22 cellular contexts compared by ENCODE assay signal in genomic region chr2:211390506-211390905, GRCh38.
DNase-seq lines count a peak whose midpoint lies in the region; ATAC-seq lines count a peak whose summit lies in the region.
"Had no signal": no experiment of that assay in that cellular context is flagged by ENCODE, and none has a peak within 500 bp of the region (broad histone marks: within the 10 kb centered on the region; RNA-seq: fewer than 3 reads in every experiment).

No MANE protein-coding gene starts in this region.

- H3K4me3 Mint-ChIP-seq in T-helper 17 cell: no peak overlapping the region
- no peak overlapping the region for H3K4me3 Mint-ChIP-seq in activated naive CD8-positive, alpha-beta T cell treated with anti-CD3 and anti-CD28 coated beads, Interleukin-2, amount 50 U/mL, for 24 hours
- H3K4me3 Mint-ChIP-seq: B cell had no signal

- H3K36me3 Mint-ChIP-seq in T-helper 17 cell (ENCODE audit: low read depth): no peaks in the 10 kb centered on the region
- H3K36me3 Mint-ChIP-seq in activated naive CD8-positive, alpha-beta T cell treated with anti-CD3 and anti-CD28 coated beads, Interleukin-2, amount 50 U/mL, for 24 hours (ENCODE audit: low read depth): no peaks in the 10 kb centered on the region

- H3K27me3 Mint-ChIP-seq in T-helper 17 cell: no peaks in the 10 kb centered on the region
- H3K27me3 Mint-ChIP-seq in activated naive CD8-positive, alpha-beta T cell treated with anti-CD3 and anti-CD28 coated beads, Interleukin-2, amount 50 U/mL, for 24 hours: no peaks in the 10 kb centered on the region
- H3K27me3 Mint-ChIP-seq: B cell had no signal

- ATAC-seq in T-helper 17 cell (no peak), HG03139 (IDR thresholded peaks at IDR 0.05; ENCODE audit: unreplicated experiment) (no peak)
- ATAC-seq in activated naive CD8-positive, alpha-beta T cell treated with anti-CD3 and anti-CD28 coated beads, Interleukin-2, amount 50 U/mL, for 24 hours: no peak
- ATAC-seq: PC-3 had no signal

- H3K9me3 ChIP-seq in T-helper 17 cell (ENCODE audit: control insufficient read depth, low read length, poor library complexity, severe bottlenecking): no peaks in the 10 kb centered on the region

- no peaks in the 10 kb centered on the region for H3K9me3 Mint-ChIP-seq in activated naive CD8-positive, alpha-beta T cell treated with anti-CD3 and anti-CD28 coated beads, Interleukin-2, amount 50 U/mL, for 24 hours

- H3K27ac Mint-ChIP-seq in T-helper 17 cell: no peak overlapping the region
- H3K27ac Mint-ChIP-seq in activated naive CD8-positive, alpha-beta T cell treated with anti-CD3 and anti-CD28 coated beads, Interleukin-2, amount 50 U/mL, for 24 hours: no peak overlapping the region
- H3K27ac Mint-ChIP-seq: B cell had no signal

- DNase-seq in NCI-H1694 treated with DMSO at 0.1 percent for 48 hours (lab: John Stamatoyannopoulos, UW) (peak; percentile 57), NCI-H1694 (lab: John Stamatoyannopoulos, UW) (no peak), inferior parietal cortex (ENCODE audit: extremely low spot score) (peak; percentile 69), pons (ENCODE audit: low spot score) (peak; percentile 94), T-helper 17 cell (no peak), HT-29 (ENCODE audit: low spot score) (no peak)
- no peak for DNase-seq in activated naive CD8-positive, alpha-beta T cell treated with anti-CD3 and anti-CD28 coated beads, Interleukin-2, amount 50 U/mL, for 24 hours
- DNase-seq: 8988T, DMS 273 treated with DMSO at 0.1 percent for 48 hours, DND-41, H7, IMR-90, Karpas-422, NCI-H1092, NCI-H1436 treated with DMSO at 0.1 percent for 48 hours, NCI-H2107, NCI-H510A treated with DMSO at 0.1 percent for 48 hours, PC-3, RPMI8226, SIG-M5 had no signal

- no peaks in the 10 kb centered on the region for H3K4me1 Mint-ChIP-seq in T-helper 17 cell
- no peaks in the 10 kb centered on the region for H3K4me1 Mint-ChIP-seq in activated naive CD8-positive, alpha-beta T cell treated with anti-CD3 and anti-CD28 coated beads, Interleukin-2, amount 50 U/mL, for 24 hours
- H3K4me1 Mint-ChIP-seq: B cell had no signal

Comparison
In these comparisons a context has a peak if more than half of its experiments do, and no peak if none do; other contexts are left out.
1. DNase-seq: peak in NCI-H1694 treated with DMSO at 0.1 percent for 48 hours (single experiment), inferior parietal cortex (single experiment) and pons (single experiment); none in NCI-H1694 (single experiment), T-helper 17 cell (0 of 3), HT-29 (single experiment) and activated naive CD8-positive, alpha-beta T cell treated with anti-CD3 and anti-CD28 coated beads, Interleukin-2, amount 50 U/mL, for 24 hours (single experiment).